Comparison of ENCODE assay signal across 9 cellular contexts in genomic region chr4:159401791-159402380, GRCh38.
DNase-seq lines count a peak whose midpoint lies in the region; ATAC-seq, FAIRE-seq and TF ChIP-seq lines count a peak whose summit lies in the region.
"Had no signal": no experiment of that assay in that cellular context is flagged by ENCODE, and none has a peak within 500 bp of the region (broad histone marks: within the 10 kb centered on the region; RNA-seq: fewer than 3 reads in every experiment).

No MANE protein-coding gene starts in this region.

- no peaks in the 10 kb centered on the region for H3K4me1 ChIP-seq in parathyroid adenoma
- H3K4me1 ChIP-seq in aorta (ENCODE audit: control insufficient read depth in 1 of 2, insufficient read depth in 2 of 2, low read length in 2 of 2), result peaks cover 5 to 6% of the 10 kb centered on the region in 2 donors

- intact Hi-C loops in activated CD4-positive, alpha-beta T cell treated with anti-CD3 and anti-CD28 coated beads, Interleukin-2, amount 10 ng/mL, durations not matched to agents 24 days and 14 days (cut with micrococcal nuclease), result no loop called here
- intact Hi-C loops in aorta (cut with DNase I), result no loop called here

- H3K27me3 Mint-ChIP-seq in activated CD4-positive, alpha-beta T cell treated with anti-CD3 and anti-CD28 coated beads, Interleukin-2, amount 10 ng/mL, durations not matched to agents 24 days and 14 days, result peaks cover 4% of the 10 kb centered on the region

- H3K27me3 ChIP-seq in parathyroid adenoma (ENCODE audit: control insufficient read depth, insufficient read depth, low read length) (no peaks in the 10 kb centered on the region), aorta (ENCODE audit: control insufficient read depth in 1 of 2, insufficient read depth in 2 of 2, low read length in 1 of 2) (no peaks in the 10 kb centered on the region)

- H3K4me2 ChIP-seq in parathyroid adenoma (ENCODE audit: low read length), result no peak overlapping the region

- peak; percentile 84 for FAIRE-seq in RCC 7860 (lab: Jason Lieb, UNC)

- H2AFZ ChIP-seq in parathyroid adenoma, result no peak overlapping the region

- H3K4me1 Mint-ChIP-seq in activated CD4-positive, alpha-beta T cell treated with anti-CD3 and anti-CD28 coated beads, Interleukin-2, amount 10 ng/mL, durations not matched to agents 24 days and 14 days, result peaks cover 4% of the 10 kb centered on the region

- H3K4me3 ChIP-seq in parathyroid adenoma (ENCODE audit: low read depth, low read length) (no peak overlapping the region), aorta (ENCODE audit: low read length in 2 of 2) (no peak overlapping the region)

- no peaks in the 10 kb centered on the region for H3K79me2 ChIP-seq in parathyroid adenoma

- H3K9me3 Mint-ChIP-seq in activated CD4-positive, alpha-beta T cell treated with anti-CD3 and anti-CD28 coated beads, Interleukin-2, amount 10 ng/mL, durations not matched to agents 24 days and 14 days, result no peaks in the 10 kb centered on the region

- no peaks in the 10 kb centered on the region for H3K36me3 Mint-ChIP-seq in activated CD4-positive, alpha-beta T cell treated with anti-CD3 and anti-CD28 coated beads, Interleukin-2, amount 10 ng/mL, durations not matched to agents 24 days and 14 days (ENCODE audit: low read depth)

- no peak overlapping the region for H3K27ac Mint-ChIP-seq in activated CD4-positive, alpha-beta T cell treated with anti-CD3 and anti-CD28 coated beads, Interleukin-2, amount 10 ng/mL, durations not matched to agents 24 days and 14 days

- no peak overlapping the region for H3K4me3 Mint-ChIP-seq in activated CD4-positive, alpha-beta T cell treated with anti-CD3 and anti-CD28 coated beads, Interleukin-2, amount 10 ng/mL, durations not matched to agents 24 days and 14 days

- TF ChIP-seq CTCF in parathyroid adenoma (IDR thresholded peaks at IDR 0.05), result no peak

- no peak for ATAC-seq in aorta (ENCODE audit: low FRiP score)

- H3K9me3 ChIP-seq in parathyroid adenoma (ENCODE audit: control insufficient read depth, low read length), result no peaks in the 10 kb centered on the region
- no peaks in the 10 kb centered on the region for H3K9me3 ChIP-seq in aorta (ENCODE audit: control insufficient read depth, low read length)

- peak; percentile 84 for DNase-seq in GM04503 (ENCODE audit: low read depth)
- peak; percentile 89 for DNase-seq in RCC 7860 (ENCODE audit: low spot score)
- DNase-seq in epithelial cell of prostate (ENCODE audit: low read depth, low spot score), result peak; percentile 34
- DNase-seq in RPMI8226, result no peak
- no peak for DNase-seq in activated CD4-positive, alpha-beta T cell treated with anti-CD3 and anti-CD28 coated beads, Interleukin-2, amount 10 ng/mL, durations not matched to agents 24 days and 14 days
- DNase-seq in stimulated activated CD4-positive, alpha-beta T cell treated with anti-CD3 and anti-CD28 coated beads, Interleukin-4, amount 100 ng/mL, for 1 hour, result no peak
- DNase-seq in aorta, result no peak
- DNase-seq: central memory CD4-positive, alpha-beta T cell had no signal

- no peak overlapping the region for H3K9ac ChIP-seq in parathyroid adenoma

- H3K27ac ChIP-seq in epithelial cell of prostate, result peak overlapping the region; percentile 77
- peak overlapping the region; percentile 32 for H3K27ac ChIP-seq in parathyroid adenoma
- no peak overlapping the region for H3K27ac ChIP-seq in aorta (ENCODE audit: low read depth in 1 of 2, low read length in 2 of 2)

- no peaks in the 10 kb centered on the region for H3K36me3 ChIP-seq in parathyroid adenoma (ENCODE audit: control insufficient read depth, insufficient read depth, low read length)
- H3K36me3 ChIP-seq in aorta (ENCODE audit: control insufficient read depth in 1 of 2, insufficient read depth in 2 of 2, low read length in 1 of 2), result no peaks in the 10 kb centered on the region

- WGBS in aorta, 2 donors, result 81 to 85% methylated on average over 6 of the region's 6 CpGs

Comparison
In these comparisons a context has a peak if more than half of its experiments do, and no peak if none do; other contexts are left out.
1. DNase-seq: peak in GM04503 (single experiment), RCC 7860 (single experiment) and epithelial cell of prostate (single experiment); none in RPMI8226 (single experiment), activated CD4-positive, alpha-beta T cell treated with anti-CD3 and anti-CD28 coated beads, Interleukin-2, amount 10 ng/mL, durations not matched to agents 24 days and 14 days (single experiment), stimulated activated CD4-positive, alpha-beta T cell treated with anti-CD3 and anti-CD28 coated beads, Interleukin-4, amount 100 ng/mL, for 1 hour (single experiment) and aorta (0 of 2).
2. H3K27ac ChIP-seq: peak in epithelial cell of prostate (single experiment) and parathyroid adenoma (single experiment); none in aorta (0 of 2).